Comparison of ENCODE assay signal across 8 cellular contexts in genomic region chr16:87391950-87392822, GRCh38. TPM values are rescaled to one million over a fixed set of nuclear protein-coding genes. Genes with fewer than 3 reads are reported as not detected.
DNase-seq lines count a peak whose midpoint lies in the region; ATAC-seq, FAIRE-seq and TF ChIP-seq lines count a peak whose summit lies in the region.

Gene MAP1LC3B (plus strand): TSS chr16:87392336. CDS start chr16:87392428, 92 bp downstream.

- TF ChIP-seq CTCF in WERI-Rb-1 (IDR thresholded peaks at IDR 0.05; ENCODE audit: low read depth, low read length) = no peak
- TF ChIP-seq CTCF in breast epithelium (IDR thresholded peaks at IDR 0.05) = peak in 1 of 3 donors; percentile 6

- peak; percentile 51 for ATAC-seq in GM18873 (IDR thresholded peaks at IDR 0.05; ENCODE audit: low FRiP score, unreplicated experiment)
- ATAC-seq in HG03135 (IDR thresholded peaks at IDR 0.05; ENCODE audit: unreplicated experiment) = peak; percentile 61

- peak; percentile 98 for TF ChIP-seq POLR2A in breast epithelium (IDR thresholded peaks at IDR 0.05)

- DNase-seq in ACHN (peak; percentile 97), NCI-H2227 (lab: John Stamatoyannopoulos, UW; ENCODE audit: unreplicated experiment) (peak; percentile 95), WERI-Rb-1 (peak; percentile 90), breast epithelium (ENCODE audit: low spot score in 2 of 2) (peak; percentile 95 to 97), iPS-NIHi11 (ENCODE audit: low spot score) (peak; percentile 96), small intestine (peak; percentile 95)

- in situ Hi-C loops in ACHN (cut with HindIII; ENCODE audit: low pct_ligation_motif_present, low pct_unique_long_range_greater_than_20kb, low sequenced_read_pairs) = no loop called here

- H3K9me3 ChIP-seq in WERI-Rb-1 (ENCODE audit: severe bottlenecking) (no peaks in the 10 kb centered on the region), breast epithelium (no peaks in the 10 kb centered on the region), small intestine (ENCODE audit: control insufficient read depth, low read depth) (no peaks in the 10 kb centered on the region)

- H3K4me1 ChIP-seq in breast epithelium (peaks cover 9 to 25% of the 10 kb centered on the region in 2 donors), small intestine (ENCODE audit: control insufficient read depth in 2 of 2, insufficient read depth in 1 of 2, low read depth in 1 of 2, low read length in 1 of 2) (peaks cover 3 to 17% of the 10 kb centered on the region in 2 donors)

- H3K36me3 ChIP-seq in WERI-Rb-1 (0 out of 2 replicates have a peak, but pooled peaks cover 3% of the 10 kb centered on the region), breast epithelium (no peaks in the 10 kb centered on the region), small intestine (ENCODE audit: control insufficient read depth in 2 of 2, insufficient read depth in 2 of 2, low read length in 2 of 2) (no peaks in the 10 kb centered on the region)

- intact Hi-C loops in breast epithelium (cut with DNase I; ENCODE audit: low total_unique reads) = no loop called here

- FAIRE-seq in small intestine (lab: Jason Lieb, UNC) = no peak

- H3K27me3 ChIP-seq in WERI-Rb-1 (ENCODE audit: insufficient read depth, low read depth, severe bottlenecking) (no peaks in the 10 kb centered on the region), breast epithelium (no peaks in the 10 kb centered on the region), small intestine (ENCODE audit: control insufficient read depth in 2 of 2, insufficient read depth in 2 of 2, low read length in 2 of 2) (no peaks in the 10 kb centered on the region)

- WGBS in small intestine, 3 donors = 0 to 1% (median 0%) methylated on average over 64 to 113 of the region's 113 CpGs

- peak within 1 kb of the TSS; percentile 54 for H3K4me3 ChIP-seq in WERI-Rb-1 (ENCODE audit: low read depth, low read length)
- H3K4me3 ChIP-seq in breast epithelium = peak within 1 kb of the TSS; percentile 69 to 97 (median 86)
- H3K4me3 ChIP-seq in small intestine (ENCODE audit: low read depth in 1 of 2, low read length in 2 of 2) = peak within 1 kb of the TSS; percentile 97

- H3K27ac ChIP-seq in WERI-Rb-1 (peak within 1 kb of the TSS; percentile 87), breast epithelium (peak within 1 kb of the TSS; percentile 99 to 100), small intestine (ENCODE audit: low read depth in 1 of 2, low read length in 1 of 2) (peak within 1 kb of the TSS; percentile 91 to 99)

RNA-seq across cellular contexts. Expression of gene MAP1LC3B, which starts in this region (rescaled TPM):
- total RNA-seq in breast epithelium = 10 to 100 TPM; 58.0 to 72.3 (median 69.1) TPM
- 10 to 100 TPM; 35.1 to 61.1 (median 55.0) TPM for polyA plus RNA-seq in small intestine

Comparison
In these comparisons a context has a peak if more than half of its experiments do, and no peak if none do; other contexts are left out.
1. Peak in every context shown above with its lines: DNase-seq, ATAC-seq, H3K4me3 ChIP-seq and H3K27ac ChIP-seq.